In the genomic region with DNA sequence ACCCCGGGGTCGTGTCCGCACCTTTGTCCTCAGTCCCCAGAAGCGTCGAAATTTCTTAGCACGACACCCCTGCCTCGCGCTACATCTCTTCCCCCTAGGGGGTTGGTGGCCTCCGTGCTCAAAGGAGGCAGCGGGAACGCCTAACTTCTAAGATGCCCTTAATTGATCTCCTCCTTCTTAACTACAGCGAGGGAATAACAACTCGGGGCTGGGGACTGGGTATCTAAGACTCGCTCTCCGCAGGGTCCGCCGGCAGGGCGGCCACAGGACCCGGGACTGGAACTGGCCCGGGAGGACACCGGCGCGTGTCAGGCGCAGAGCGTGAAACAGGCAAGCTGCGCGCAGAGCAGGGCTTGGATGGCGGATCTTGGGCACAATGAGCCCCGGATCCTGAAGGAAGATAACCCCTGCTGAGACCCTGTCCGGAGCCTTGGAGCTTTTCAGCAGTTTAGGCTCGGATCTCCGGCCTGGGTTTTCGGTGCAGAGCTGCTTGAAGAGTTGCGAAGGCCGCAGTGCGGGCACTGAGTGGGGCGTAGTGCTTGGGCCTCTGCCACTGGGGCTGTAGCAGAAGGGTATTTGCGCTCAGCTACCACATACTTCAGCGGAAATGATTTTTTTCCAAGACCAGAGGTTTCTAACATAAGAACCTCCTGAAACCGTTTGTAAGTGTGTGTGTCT, we compare ENCODE assay signal across 8 cellular contexts. TPM values are rescaled to one million over a fixed set of nuclear protein-coding genes. Genes with fewer than 3 reads are reported as not detected.
A peak's percentile ranks its signal among the peaks of the same experiment; 100 is the strongest.
DNase-seq lines count a peak whose midpoint lies in the region; ATAC-seq and TF ChIP-seq lines count a peak whose summit lies in the region.

No MANE protein-coding gene starts in this region.

- intact Hi-C loops in Panc1 (cut with micrococcal nuclease; ENCODE audit: unreplicated experiment) (loop anchor here (2.0 to 5.0 kb wide), 3 partner anchors 33 to 98 kb away; a partner anchor contains a TSS), thyroid gland (cut with DNase I) (loop anchor here (10.0 kb wide), 1 partner anchor 101 kb away; a partner anchor contains a TSS)

- no peaks in the 10 kb centered on the region for H3K79me2 ChIP-seq in neural progenitor cell (ENCODE audit: low read depth)

- peak overlapping the region; percentile 26 for H3K4me3 ChIP-seq in CD8-positive, alpha-beta memory T cell (ENCODE audit: low read length)
- H3K4me3 ChIP-seq in Panc1 (ENCODE audit: low read depth in 2 of 2, low read length in 2 of 2): peak overlapping the region in 1 of 2 experiments; percentile 37; a peak in 2 of 4 replicates
- peak overlapping the region; percentile 22 for H3K4me3 ChIP-seq in endocrine pancreas (ENCODE audit: control insufficient read depth, insufficient read depth, low read length)
- H3K4me3 ChIP-seq in neural progenitor cell: peak overlapping the region; percentile 46
- no peak overlapping the region for H3K4me3 ChIP-seq in thyroid gland (replicated peaks in 1 of 3)

- TF ChIP-seq CTCF in Panc1 (IDR thresholded peaks at IDR 0.05) (no peak), neural progenitor cell (IDR thresholded peaks at IDR 0.05) (no peak), thyroid gland (IDR thresholded peaks at IDR 0.05) (no peak)

- no peaks in the 10 kb centered on the region for H3K9me3 Mint-ChIP-seq in CD8-positive, alpha-beta memory T cell
- no peaks in the 10 kb centered on the region for H3K9me3 Mint-ChIP-seq in neural progenitor cell

- H3K36me3 ChIP-seq in CD8-positive, alpha-beta memory T cell (ENCODE audit: insufficient read depth, low read length): no peaks in the 10 kb centered on the region
- H3K36me3 ChIP-seq in Panc1 (ENCODE audit: control insufficient read depth, insufficient read depth, low read length): no peaks in the 10 kb centered on the region
- no peaks in the 10 kb centered on the region for H3K36me3 ChIP-seq in endocrine pancreas (ENCODE audit: control insufficient read depth, insufficient read depth, low read length)
- no peaks in the 10 kb centered on the region for H3K36me3 ChIP-seq in neural progenitor cell
- H3K36me3 ChIP-seq in thyroid gland: no peaks in the 10 kb centered on the region

- no peaks in the 10 kb centered on the region for H3K36me3 Mint-ChIP-seq in CD8-positive, alpha-beta memory T cell
- H3K36me3 Mint-ChIP-seq in neural progenitor cell: no peaks in the 10 kb centered on the region

- POLR2A ChIA-PET in CD8-positive, alpha-beta memory T cell (lab: Charles Lee): no interaction called here
- POLR2A ChIA-PET in Panc1 (lab: Charles Lee): interaction anchor here (0.9 kb wide), 1 partner anchor 104 kb away, joined by 3 read pairs; no protein-coding TSS in a partner anchor

- H3K4me1 Mint-ChIP-seq in CD8-positive, alpha-beta memory T cell: peaks cover 32 to 35% (median 33%) of the 10 kb centered on the region in 3 donors
- H3K4me1 Mint-ChIP-seq in neural progenitor cell: peaks cover 21% of the 10 kb centered on the region

- BruUV-seq in Panc1 (replicated peaks; lab: Mats Ljungman, UMichigan): no TSS peak

- H3K27me3 ChIP-seq in CD8-positive, alpha-beta memory T cell (ENCODE audit: insufficient read depth, low read length, poor library complexity, severe bottlenecking): peaks cover 49% of the 10 kb centered on the region
- peaks cover 34% of the 10 kb centered on the region for H3K27me3 ChIP-seq in Panc1 (ENCODE audit: control insufficient read depth, insufficient read depth, low read length)
- peaks cover 27% of the 10 kb centered on the region for H3K27me3 ChIP-seq in endocrine pancreas (ENCODE audit: control insufficient read depth, insufficient read depth, low read length)
- H3K27me3 ChIP-seq in neural progenitor cell: peaks cover 100% of the 10 kb centered on the region
- H3K27me3 ChIP-seq in thyroid gland: peaks cover 24% of the 10 kb centered on the region

- in situ Hi-C loops in Panc1 (cut with HindIII; ENCODE audit: low pct_unique_long_range_greater_than_20kb, low sequenced_read_pairs): no loop called here

- DNase-seq in CD8-positive, alpha-beta memory T cell: peak in 2 of 5 donors; percentile 3 to 13
- DNase-seq in Panc1 (ENCODE audit: low read depth, low spot score): no peak
- peak; percentile 78 for DNase-seq in neural progenitor cell (ENCODE audit: low spot score)
- DNase-seq in thyroid gland: no peak
- no peak for DNase-seq in NCI-H748 (lab: John Stamatoyannopoulos, UW; ENCODE audit: unreplicated experiment)

- peak overlapping the region; percentile 68 for H2AFZ ChIP-seq in neural progenitor cell (replicated peaks)

- peak; percentile 44 for ATAC-seq in Panc1
- no peak for ATAC-seq in HG03039 (IDR thresholded peaks at IDR 0.05; ENCODE audit: unreplicated experiment)
- no peak for ATAC-seq in GM19324 (IDR thresholded peaks at IDR 0.05; ENCODE audit: low FRiP score, unreplicated experiment)

- H3K9me3 ChIP-seq in CD8-positive, alpha-beta memory T cell (ENCODE audit: low read length): no peaks in the 10 kb centered on the region
- H3K9me3 ChIP-seq in Panc1 (ENCODE audit: control insufficient read depth, insufficient read depth, low read depth, low read length): no peaks in the 10 kb centered on the region
- H3K9me3 ChIP-seq in endocrine pancreas (ENCODE audit: control insufficient read depth, low read length): no peaks in the 10 kb centered on the region
- no peaks in the 10 kb centered on the region for H3K9me3 ChIP-seq in neural progenitor cell (ENCODE audit: low read depth)
- no peaks in the 10 kb centered on the region for H3K9me3 ChIP-seq in thyroid gland

- peaks cover 19% of the 10 kb centered on the region for H3F3A ChIP-seq in neural progenitor cell (ENCODE audit: low read depth)

- H3K4me1 ChIP-seq in CD8-positive, alpha-beta memory T cell (ENCODE audit: insufficient read depth, low read length): peaks cover 25% of the 10 kb centered on the region
- H3K4me1 ChIP-seq in Panc1 (ENCODE audit: control insufficient read depth, insufficient read depth, low read length) (peaks cover 8% of the 10 kb centered on the region; the same call in 1 of the 2 replicates), endocrine pancreas (ENCODE audit: control insufficient read depth, insufficient read depth, low read length) (no peaks in the 10 kb centered on the region), neural progenitor cell (peaks cover 22% of the 10 kb centered on the region), thyroid gland (peaks cover 9 to 27% of the 10 kb centered on the region in 2 donors)

- CTCF ChIA-PET in CD8-positive, alpha-beta memory T cell (lab: Charles Lee): interaction anchor here (0.7 to 2.6 kb wide), 8 partner anchors 24 to 233 kb away, joined by 3 to 14 read pairs (median 6); a partner anchor contains a TSS
- CTCF ChIA-PET in Panc1 (lab: Charles Lee): interaction anchor here (1.0 to 1.4 kb wide), 3 partner anchors 32 to 101 kb away, joined by 4 to 8 read pairs (median 7); no protein-coding TSS in a partner anchor

- H3K27ac Mint-ChIP-seq in CD8-positive, alpha-beta memory T cell: no peak overlapping the region
- no peak overlapping the region for H3K27ac Mint-ChIP-seq in neural progenitor cell

- H3K27ac ChIP-seq in CD8-positive, alpha-beta memory T cell (ENCODE audit: low read depth, low read length): no peak overlapping the region
- no peak overlapping the region for H3K27ac ChIP-seq in Panc1 (ENCODE audit: low read length)
- H3K27ac ChIP-seq in neural progenitor cell: no peak overlapping the region
- H3K27ac ChIP-seq in thyroid gland: no peak overlapping the region

- peak overlapping the region; percentile 74 to 87 (median 80) for H3K4me3 Mint-ChIP-seq in CD8-positive, alpha-beta memory T cell
- H3K4me3 Mint-ChIP-seq in neural progenitor cell: peak overlapping the region; percentile 83

- no peak overlapping the region for H3K9ac ChIP-seq in endocrine pancreas (ENCODE audit: control insufficient read depth, insufficient read depth, low read length)
- no peak overlapping the region for H3K9ac ChIP-seq in neural progenitor cell

- peak overlapping the region; percentile 86 for H3K4me2 ChIP-seq in neural progenitor cell

- TF ChIP-seq POLR2A in thyroid gland (IDR thresholded peaks at IDR 0.05): no peak

- H4K20me1 ChIP-seq in neural progenitor cell (ENCODE audit: low read depth): peaks cover 19% of the 10 kb centered on the region

- peaks cover 54 to 72% of the 10 kb centered on the region in 2 donors for H3K27me3 Mint-ChIP-seq in CD8-positive, alpha-beta memory T cell
- peaks cover 54% of the 10 kb centered on the region for H3K27me3 Mint-ChIP-seq in neural progenitor cell (ENCODE audit: insufficient read depth, low read depth)

- WGBS in thyroid gland, 2 donors: 9 to 17% methylated on average over 21 to 29 of the region's 40 CpGs

RNA-seq across cellular contexts. Expression of a gene that starts 2.0 kb away (rescaled TPM):
- not detected for total RNA-seq in CD8-positive, alpha-beta memory T cell
- not detected for polyA plus RNA-seq in CD8-positive, alpha-beta memory T cell
- total RNA-seq in Panc1 (2021; ENCODE audit: unreplicated experiment) (not detected), neural progenitor cell (ENCODE audit: low replicate concordance) (not detected in 2 replicates), thyroid gland (100 to 1,000 TPM in 2 of 4 donors, 10 to 100 TPM in 1, not detected in 1; 50.7 to 970 (median 569) TPM)
- polyA plus RNA-seq in Panc1 (2012; ENCODE audit: insufficient read length): not detected

Comparison
In these comparisons a context has a peak if more than half of its experiments do, and no peak if none do; other contexts are left out.
1. H3K4me3 ChIP-seq: peak in CD8-positive, alpha-beta memory T cell (single experiment), endocrine pancreas (single experiment) and neural progenitor cell (single experiment); none in thyroid gland (0 of 3).